ENCODE assay signal across 9 cellular contexts in genomic region chr10:78406648-78407008, GRCh38.
DNase-seq lines count a peak whose midpoint lies in the region; ATAC-seq and TF ChIP-seq lines count a peak whose summit lies in the region.
"Had no signal": no experiment of that assay in that cellular context is flagged by ENCODE, and none has a peak within 500 bp of the region (broad histone marks: within the 10 kb centered on the region; RNA-seq: fewer than 3 reads in every experiment).

No MANE protein-coding gene starts in this region.

- H3K27ac Mint-ChIP-seq in effector memory CD8-positive, alpha-beta T cell = peak overlapping the region in 1 of 2 donors; percentile 25
- H3K27ac Mint-ChIP-seq in nephron progenitor cell (no peak overlapping the region), osteocyte (ENCODE audit: unreplicated experiment) (no peak overlapping the region)

- in situ Hi-C loops in ACHN (cut with HindIII; ENCODE audit: low pct_ligation_motif_present, low pct_unique_long_range_greater_than_20kb, low sequenced_read_pairs) = no loop called here

- no peaks in the 10 kb centered on the region for H3K27me3 ChIP-seq in BE2C
- H3K27me3 ChIP-seq in NT2/D1 (ENCODE audit: insufficient read depth, insufficient read length) = no peaks in the 10 kb centered on the region

- H3K36me3 Mint-ChIP-seq in effector memory CD8-positive, alpha-beta T cell (ENCODE audit: insufficient read depth) = no peaks in the 10 kb centered on the region
- H3K36me3 Mint-ChIP-seq in nephron progenitor cell (ENCODE audit: low read depth) (no peaks in the 10 kb centered on the region), osteocyte (ENCODE audit: unreplicated experiment) (no peaks in the 10 kb centered on the region)

- ATAC-seq in effector memory CD8-positive, alpha-beta T cell (replicated peaks) = no peak

- H3K4me1 Mint-ChIP-seq in effector memory CD8-positive, alpha-beta T cell (ENCODE audit: low read depth in 2 of 2) = peaks cover 6 to 11% of the 10 kb centered on the region in 2 donors
- H3K4me1 Mint-ChIP-seq in nephron progenitor cell = peaks cover 58% of the 10 kb centered on the region
- peaks cover 19% of the 10 kb centered on the region for H3K4me1 Mint-ChIP-seq in osteocyte (ENCODE audit: unreplicated experiment)

- H3K9me3 Mint-ChIP-seq in effector memory CD8-positive, alpha-beta T cell = no peaks in the 10 kb centered on the region
- H3K9me3 Mint-ChIP-seq in nephron progenitor cell = no peaks in the 10 kb centered on the region
- no peaks in the 10 kb centered on the region for H3K9me3 Mint-ChIP-seq in osteocyte (ENCODE audit: unreplicated experiment)

- TF ChIP-seq CTCF in BE2C (IDR thresholded peaks at IDR 0.05; ENCODE audit: low read depth, low read length) = no peak
- TF ChIP-seq CTCF in nephron progenitor cell (IDR thresholded peaks at IDR 0.05) = no peak
- no peak for TF ChIP-seq CTCF in osteocyte (IDR thresholded peaks at IDR 0.05)

- no peaks in the 10 kb centered on the region; the same call in 1 of the 2 replicates for H3K36me3 ChIP-seq in BE2C
- H3K36me3 ChIP-seq in NT2/D1 (ENCODE audit: insufficient read depth, insufficient read length, low read length) = no peaks in the 10 kb centered on the region

- H3K27me3 Mint-ChIP-seq in effector memory CD8-positive, alpha-beta T cell = peaks cover 25 to 61% of the 10 kb centered on the region in 2 donors
- H3K27me3 Mint-ChIP-seq in nephron progenitor cell (ENCODE audit: low read depth, poor library complexity) = peaks cover 14% of the 10 kb centered on the region
- H3K27me3 Mint-ChIP-seq in osteocyte (ENCODE audit: unreplicated experiment) = peaks cover 31% of the 10 kb centered on the region

- H3K4me1 ChIP-seq in BE2C (peaks cover 25% of the 10 kb centered on the region), NT2/D1 (ENCODE audit: insufficient read depth, insufficient read length) (peaks cover 15% of the 10 kb centered on the region)

- no peak for DNase-seq in BE2C
- DNase-seq in NT2/D1 (ENCODE audit: low read depth, low spot score) = no peak
- no peak for DNase-seq in effector memory CD8-positive, alpha-beta T cell
- DNase-seq in nephron progenitor cell = no peak
- no peak for DNase-seq in NCI-H128 (lab: John Stamatoyannopoulos, UW; ENCODE audit: unreplicated experiment)
- DNase-seq in ACHN = no peak
- no peak for DNase-seq in osteocyte (ENCODE audit: extremely low spot score, unreplicated experiment)
- DNase-seq in NCI-H187 treated with DMSO at 0.1 percent for 48 hours (lab: John Stamatoyannopoulos, UW) = no peak
- DNase-seq: DND-41 had no signal

- peak overlapping the region; percentile 56 to 60 for H3K4me3 Mint-ChIP-seq in effector memory CD8-positive, alpha-beta T cell
- H3K4me3 Mint-ChIP-seq in nephron progenitor cell (peak overlapping the region; percentile 81), osteocyte (ENCODE audit: unreplicated experiment) (no peak overlapping the region)

- H3K9me3 ChIP-seq in BE2C (no peaks in the 10 kb centered on the region), NT2/D1 (ENCODE audit: insufficient read depth, low read length) (no peaks in the 10 kb centered on the region)

- H3K4me3 ChIP-seq in BE2C (ENCODE audit: low read depth, low read length) (peak overlapping the region; percentile 70), NT2/D1 (ENCODE audit: insufficient read length, low read depth) (peak overlapping the region; percentile 34)

- peak overlapping the region; percentile 36 for H3K9ac ChIP-seq in NT2/D1 (ENCODE audit: insufficient read length, low read depth)
